11 cellular contexts compared by ENCODE assay signal in genomic region chr1:218209351-218209861, GRCh38.
A peak's percentile ranks its signal among the peaks of the same experiment; 100 is the strongest.
DNase-seq lines count a peak whose midpoint lies in the region; ATAC-seq, FAIRE-seq and TF ChIP-seq lines count a peak whose summit lies in the region.
"Had no signal": no experiment of that assay in that cellular context is flagged by ENCODE, and none has a peak within 500 bp of the region (broad histone marks: within the 10 kb centered on the region; RNA-seq: fewer than 3 reads in every experiment).

No MANE protein-coding gene starts in this region.

- no peaks in the 10 kb centered on the region for H3K79me2 ChIP-seq in SK-N-SH (ENCODE audit: insufficient read depth)

- DNase-seq in HCEC 1CT: peak; percentile 97
- DNase-seq in SK-N-SH: no peak
- DNase-seq in fibroblast of pulmonary artery (ENCODE audit: low read depth): peak; percentile 42
- DNase-seq in urothelium cell line (ENCODE audit: low spot score): peak; percentile 25
- no peak for DNase-seq in Right ventricle myocardium inferior (ENCODE audit: missing footprints)
- DNase-seq in upper lobe of right lung: no peak
- DNase-seq: NCI-H146, NCI-H82, tibial artery had no signal

- no peak for TF ChIP-seq RAD21 in SK-N-SH (IDR thresholded peaks at IDR 0.05; ENCODE audit: low read length)

- H3K27ac ChIP-seq in SK-N-SH (ENCODE audit: low read depth in 2 of 2, low read length in 1 of 2) (peak overlapping the region; percentile 51 to 86; a peak in 3 of 4 replicates), upper lobe of right lung (no peak overlapping the region)
- H3K27ac ChIP-seq: tibial artery had no signal

- WGBS in SK-N-SH (ENCODE audit: low lambda C conversion rate): 22% methylated on average over 3 of the region's 3 CpGs

- H3K27me3 ChIP-seq in SK-N-SH (ENCODE audit: insufficient read depth) (no peaks in the 10 kb centered on the region), upper lobe of right lung (no peaks in the 10 kb centered on the region)

- TF ChIP-seq CTCF in SK-N-SH (IDR thresholded peaks at IDR 0.05): no peak
- TF ChIP-seq CTCF in fibroblast of pulmonary artery (IDR thresholded peaks at IDR 0.05; ENCODE audit: low read length, missing control alignments): no peak
- no peak for TF ChIP-seq CTCF in upper lobe of right lung (IDR thresholded peaks at IDR 0.05)

- ATAC-seq in Right ventricle myocardium inferior (no peak), upper lobe of right lung (no peak), GM18873 (IDR thresholded peaks at IDR 0.05; ENCODE audit: low FRiP score, unreplicated experiment) (no peak)

- no peak for FAIRE-seq in urothelium cell line (lab: Jason Lieb, UNC)
- FAIRE-seq: frontal cortex had no signal

- H3K9me2 ChIP-seq in SK-N-SH: no peaks in the 10 kb centered on the region

- 0 out of 2 replicates have a peak overlapping the region, but pooled peaks have one; percentile 50 for H2AFZ ChIP-seq in SK-N-SH (ENCODE audit: low read depth)

- no peaks in the 10 kb centered on the region for H3K36me3 ChIP-seq in SK-N-SH (replicated peaks in 1 of 2; ENCODE audit: control insufficient read depth in 1 of 2, insufficient read depth in 2 of 2, low read length in 1 of 2)
- no peaks in the 10 kb centered on the region for H3K36me3 ChIP-seq in upper lobe of right lung
- H3K36me3 ChIP-seq: tibial artery had no signal

- no peak overlapping the region for H3K9ac ChIP-seq in SK-N-SH

- intact Hi-C loops in Right ventricle myocardium inferior (cut with DNase I) (no loop called here), upper lobe of right lung (cut with DNase I) (no loop called here)

- peak in 1 of 2 experiments; percentile 64; a peak in 1 of 4 replicates for TF ChIP-seq EP300 in SK-N-SH (IDR thresholded peaks at IDR 0.05; ENCODE audit: borderline replicate concordance in 1 of 2, low read depth in 1 of 2, low read length in 1 of 2)

- POLR2A ChIA-PET in SK-N-SH (lab: Yijun Ruan, JAX): no interaction called here

- no peaks in the 10 kb centered on the region for H4K20me1 ChIP-seq in SK-N-SH (ENCODE audit: insufficient read depth)

- H3K9me3 ChIP-seq in SK-N-SH (no peaks in the 10 kb centered on the region), upper lobe of right lung (no peaks in the 10 kb centered on the region)
- H3K9me3 ChIP-seq: tibial artery had no signal

- peaks cover 14% of the 10 kb centered on the region for H3F3A ChIP-seq in SK-N-SH (replicated peaks; ENCODE audit: insufficient read depth)

- CTCF ChIA-PET in SK-N-SH (lab: Yijun Ruan, JAX): no interaction called here

- H3K4me3 ChIP-seq in SK-N-SH (ENCODE audit: low read depth in 2 of 2, low read length in 1 of 2): no peak overlapping the region
- H3K4me3 ChIP-seq in fibroblast of pulmonary artery (replicated peaks; ENCODE audit: low read depth, low read length): no peak overlapping the region
- H3K4me3 ChIP-seq in upper lobe of right lung: no peak overlapping the region
- H3K4me3 ChIP-seq: tibial artery had no signal

- no peak overlapping the region for H3K4me2 ChIP-seq in SK-N-SH

- peaks cover 0 to 23% of the 10 kb centered on the region in 2 experiments; a peak in 2 of 4 replicates for H3K4me1 ChIP-seq in SK-N-SH (ENCODE audit: control insufficient read depth in 1 of 2, insufficient read depth in 2 of 2, low read depth in 1 of 2, low read length in 1 of 2)
- no peaks in the 10 kb centered on the region for H3K4me1 ChIP-seq in upper lobe of right lung
- H3K4me1 ChIP-seq: tibial artery had no signal

TF ChIP-seq in SK-N-SH, 30 proteins besides CTCF, POLR2A, EP300 and RAD21:
- TF ChIP-seq TEAD4 (IDR thresholded peaks at IDR 0.05; ENCODE audit: borderline replicate concordance, insufficient read depth): 0 out of 2 replicates have a peak, but pooled peaks have one; percentile 28
- TF ChIP-seq FOSL2 (IDR thresholded peaks at IDR 0.05; ENCODE audit: borderline replicate concordance, low read depth): peak; percentile 63; the same call in 1 of the 2 replicates
- no peak for TF ChIP-seq IRF3 (IDR thresholded peaks at IDR 0.05; ENCODE audit: low read depth, low read length)
- no peak for TF ChIP-seq MXI1 (IDR thresholded peaks at IDR 0.05; ENCODE audit: low read depth, low read length)
- peak; percentile 48; the same call in 1 of the 2 replicates for TF ChIP-seq MAX (IDR thresholded peaks at IDR 0.05; ENCODE audit: low read depth)
- TF ChIP-seq JUND (IDR thresholded peaks at IDR 0.05): peak; percentile 65
- TF ChIP-seq ZBTB33 (IDR thresholded peaks at IDR 0.05; ENCODE audit: borderline replicate concordance, low read depth): no peak
- peak; percentile 30; the same call in 1 of the 2 replicates for TF ChIP-seq NFIC (IDR thresholded peaks at IDR 0.05; ENCODE audit: borderline replicate concordance)
- no peak for TF ChIP-seq RCOR1 (IDR thresholded peaks at IDR 0.05; ENCODE audit: low read length)
- no peak for TF ChIP-seq ELF1 (IDR thresholded peaks at IDR 0.05)
- TF ChIP-seq PBX3 (IDR thresholded peaks at IDR 0.05): peak; percentile 29; the same call in 1 of the 2 replicates
- TF ChIP-seq TCF12 (IDR thresholded peaks at IDR 0.05): peak; percentile 72
- TF ChIP-seq RFX5 (IDR thresholded peaks at IDR 0.05; ENCODE audit: low read length): no peak

Comparison
In these comparisons a context has a peak if more than half of its experiments do, and no peak if none do; other contexts are left out.
1. DNase-seq: peak in HCEC 1CT (single experiment), fibroblast of pulmonary artery (single experiment) and urothelium cell line (single experiment); none in SK-N-SH (single experiment), Right ventricle myocardium inferior (single experiment) and upper lobe of right lung (single experiment).